9 cellular contexts compared by ENCODE assay signal in genomic region chr15:72700076-72700475, GRCh38. TPM values are rescaled to one million over a fixed set of nuclear protein-coding genes. Genes with fewer than 3 reads are reported as not detected.
"Had no signal": no experiment of that assay in that cellular context is flagged by ENCODE, and none has a peak within 500 bp of the region (broad histone marks: within the 10 kb centered on the region; RNA-seq: fewer than 3 reads in every experiment).

No MANE protein-coding gene starts in this region.

- H3K4me2 ChIP-seq: GM23338 had no signal

- H3K27ac Mint-ChIP-seq: GM23338, H9, HFFc6 had no signal

- H3K4me3 Mint-ChIP-seq: GM23338, H9, HFFc6 had no signal

- FAIRE-seq: H1, H54, HTR-8/SVneo had no signal

- ATAC-seq: GM23338 had no signal

- H3K4me3 ChIP-seq: GM23338 had no signal

- H3K4me1 Mint-ChIP-seq: GM23338, H9 had no signal

- H2AFZ ChIP-seq: GM23338 had no signal

- H3K9me3 Mint-ChIP-seq: GM23338, H9, HFFc6 had no signal

- DNase-seq: H9, HCEC 1CT, HFFc6, IMR-90 had no signal

RNA-seq across cellular contexts. Expression of gene HIGD2B, which starts 14.1 kb away (rescaled TPM):
- total RNA-seq: GM23338, H1, H9, HFFc6, IMR-90 had no signal
- polyA plus RNA-seq: GM23338, H1, IMR-90 had no signal

RNA-seq across cellular contexts. Expression of gene GOLGA6B, which starts 45.6 kb away (rescaled TPM):
- total RNA-seq: GM23338, H1, HFFc6, HT-29, IMR-90 had no signal
- polyA plus RNA-seq: IMR-90 had no signal
